8 cellular contexts compared by ENCODE assay signal in the genomic region with DNA sequence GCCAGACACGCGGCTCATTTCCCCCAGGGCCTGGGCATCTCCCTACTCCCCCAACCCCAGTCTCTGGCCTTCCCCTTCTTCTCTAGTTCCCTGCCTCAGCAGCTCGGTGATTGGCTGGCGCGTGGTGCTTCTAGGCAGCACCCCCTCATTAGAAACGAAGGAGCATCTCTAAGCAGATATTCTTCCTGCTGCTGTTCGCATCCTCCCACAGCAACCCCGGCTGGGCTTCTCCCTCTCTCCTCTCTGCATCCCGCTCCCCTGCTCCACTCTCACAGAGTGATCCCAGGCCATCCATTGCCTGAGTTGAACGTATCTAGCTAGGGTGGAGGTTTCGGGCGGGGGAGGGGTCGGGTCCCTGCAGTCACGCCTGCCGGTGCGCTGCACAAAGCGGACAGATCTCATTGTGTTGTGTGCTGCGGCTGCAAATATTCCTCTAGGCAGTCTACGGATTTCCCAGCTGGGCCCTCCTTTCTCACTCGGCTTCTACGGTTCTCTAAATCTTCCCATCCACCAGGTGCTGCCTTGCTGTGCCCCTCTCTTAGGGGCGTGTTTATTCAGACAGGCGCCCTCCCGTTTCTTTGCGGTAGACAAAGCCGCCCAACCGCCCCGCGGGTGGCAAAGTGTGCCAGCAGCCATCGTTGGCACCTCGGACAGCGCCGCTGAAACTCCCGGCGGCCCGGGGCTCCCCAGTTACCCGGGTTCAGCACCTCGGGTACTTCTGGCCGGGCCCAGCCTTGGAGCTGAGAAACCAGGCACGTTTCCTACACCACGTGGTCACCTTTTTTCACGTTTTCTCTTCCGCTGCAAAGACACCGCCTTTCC. TPM values are rescaled to one million over a fixed set of nuclear protein-coding genes. Genes with fewer than 3 reads are reported as not detected.
A peak's percentile ranks its signal among the peaks of the same experiment; 100 is the strongest.
DNase-seq lines count a peak whose midpoint lies in the region; ATAC-seq and TF ChIP-seq lines count a peak whose summit lies in the region.

No MANE protein-coding gene starts in this region.

- peak overlapping the region; percentile 61 for H3K4me3 Mint-ChIP-seq in progenitor cell of endocrine pancreas (ENCODE audit: low read depth)

- no peak overlapping the region for H3K27ac Mint-ChIP-seq in progenitor cell of endocrine pancreas

- peaks cover 5% of the 10 kb centered on the region; the same call in 1 of the 2 replicates for H3K4me1 ChIP-seq in ES-I3 (ENCODE audit: insufficient read depth, low read length)

- peak overlapping the region in 51 of 59 donors; percentile 7 to 91 (median 67) for H3K27ac ChIP-seq in dorsolateral prefrontal cortex

- H3K4me3 ChIP-seq in MG63 (no peak overlapping the region), dorsolateral prefrontal cortex (peak overlapping the region; percentile 10 to 73 (median 61))

- intact Hi-C loops in dorsolateral prefrontal cortex (cut with DNase I): loop anchor here (5.0 to 10.0 kb wide), 3 partner anchors 192 to 909 kb away; partner anchors contain the start of gene GLUL (in 1 of the 2)

- no peaks in the 10 kb centered on the region for H3K36me3 Mint-ChIP-seq in progenitor cell of endocrine pancreas (ENCODE audit: insufficient read depth)

- H3K9ac ChIP-seq in ES-I3 (ENCODE audit: low read depth, low read length): peak overlapping the region; percentile 32; the same call in 1 of the 2 replicates

- peaks cover 10% of the 10 kb centered on the region for H3K4me1 Mint-ChIP-seq in progenitor cell of endocrine pancreas (ENCODE audit: low read depth)

- ATAC-seq in GM19468 (IDR thresholded peaks at IDR 0.05; ENCODE audit: extremely low read depth, unreplicated experiment): peak; percentile 24

- no peak for TF ChIP-seq POLR2A in erythroblast (IDR thresholded peaks at IDR 0.05; ENCODE audit: low read length)

- peaks cover 58% of the 10 kb centered on the region for H3K27me3 ChIP-seq in MG63
- peaks cover 0 to 48% (median 3%) of the 10 kb centered on the region in 45 donors for H3K27me3 ChIP-seq in dorsolateral prefrontal cortex

- H3K36me3 ChIP-seq in ES-I3 (ENCODE audit: insufficient read depth, low read length) (no peaks in the 10 kb centered on the region), MG63 (no peaks in the 10 kb centered on the region)

- peak; percentile 18 for DNase-seq in MG63
- DNase-seq in dorsolateral prefrontal cortex: peak in 8 of 10 donors; percentile 58 to 88 (median 76)
- DNase-seq in progenitor cell of endocrine pancreas (ENCODE audit: low spot score, unreplicated experiment): peak; percentile 49
- no peak for DNase-seq in NCI-H2081 (lab: John Stamatoyannopoulos, UW)
- no peak for DNase-seq in stimulated activated naive CD4-positive, alpha-beta T cell treated with Interleukin-2 at 50 U/mL for 16 hours (lab: John Stamatoyannopoulos, UW)
- DNase-seq in erythroblast (lab: John Stamatoyannopoulos, UW): no peak

- H3K9me3 ChIP-seq in ES-I3 (ENCODE audit: control insufficient read depth, insufficient read depth, low read length) (no peaks in the 10 kb centered on the region; the same call in 1 of the 2 replicates), MG63 (no peaks in the 10 kb centered on the region)

- no peaks in the 10 kb centered on the region for H3K9me3 Mint-ChIP-seq in progenitor cell of endocrine pancreas (ENCODE audit: low read depth)

- H3K27me3 Mint-ChIP-seq in progenitor cell of endocrine pancreas: peaks cover 97% of the 10 kb centered on the region

- TF ChIP-seq CTCF in dorsolateral prefrontal cortex (IDR thresholded peaks at IDR 0.05 in 54 of 56, conservative IDR thresholded peaks at IDR 0.05 in 2 of 56; ENCODE audit: low read depth in 1 of 56, partially characterized antibody in 56 of 56) (peak in 8 of 56 donors; percentile 5 to 23 (median 16)), progenitor cell of endocrine pancreas (IDR thresholded peaks at IDR 0.05; ENCODE audit: unreplicated experiment) (no peak)

RNA-seq across cellular contexts. Expression of gene CACNA1E, which starts 2.2 kb away (rescaled TPM):
- total RNA-seq in MG63 (2014; rRNA removed; shearing (Covaris generic); ENCODE audit: low replicate concordance): not detected in 2 replicates
- total RNA-seq in dorsolateral prefrontal cortex: 100 to 1,000 TPM in 6 of 120 experiments, 10 to 100 TPM in 114; 27.1 to 108 (median 81.3) TPM
- total RNA-seq in progenitor cell of endocrine pancreas: 0.55 and 0.93 TPM in 2 replicates

Comparison
In these comparisons a context has a peak if more than half of its experiments do, and no peak if none do; other contexts are left out.
1. DNase-seq: peak in MG63 (single experiment), dorsolateral prefrontal cortex (8 of 10) and progenitor cell of endocrine pancreas (single experiment); none in NCI-H2081 (0 of 2), stimulated activated naive CD4-positive, alpha-beta T cell treated with Interleukin-2 at 50 U/mL for 16 hours (single experiment) and erythroblast (0 of 2).
2. RNA of gene CACNA1E, which starts 2.2 kb away (total RNA-seq): 27.1 to 108 TPM in dorsolateral prefrontal cortex; 0.55 to 0.93 TPM in progenitor cell of endocrine pancreas and not detected in MG63; every median in the first group is over 10 times any median in the second.